18 cellular contexts compared by ENCODE assay signal in genomic region chr4:700587-701264, GRCh38. TPM values are rescaled to one million over a fixed set of nuclear protein-coding genes. Genes with fewer than 3 reads are reported as not detected.
DNase-seq lines count a peak whose midpoint lies in the region; ATAC-seq and TF ChIP-seq lines count a peak whose summit lies in the region.
"Had no signal": no experiment of that assay in that cellular context is flagged by ENCODE, and none has a peak within 500 bp of the region (broad histone marks: within the 10 kb centered on the region; RNA-seq: fewer than 3 reads in every experiment).

No MANE protein-coding gene starts in this region.

- H3K27ac ChIP-seq in H9 (ENCODE audit: insufficient read length, low read depth, low read length) (no peak overlapping the region), neural progenitor cell (no peak overlapping the region)
- H3K27ac ChIP-seq: gastrocnemius medialis, parathyroid adenoma had no signal

- no CpG with 5 or more reads among the region's 16 CpGs for WGBS in H9 (ENCODE audit: extremely low coverage, insufficient read length, low lambda C conversion rate)

- H3K4me3 Mint-ChIP-seq in activated CD4-positive, alpha-beta T cell treated with anti-CD3 and anti-CD28 coated beads, Interleukin-2, amount 10 ng/mL, durations not matched to agents 24 days and 14 days = no peak overlapping the region
- no peak overlapping the region for H3K4me3 Mint-ChIP-seq in activated CD4-positive, alpha-beta T cell treated with anti-CD3 and anti-CD28 coated beads, Interleukin-2, amount 10 ng/mL, durations not matched to agents 7 days and 5 days
- H3K4me3 Mint-ChIP-seq in H9 = no peak overlapping the region
- H3K4me3 Mint-ChIP-seq in activated T-helper 17 cell treated with anti-CD3 and anti-CD28 coated beads, Interleukin-2, amount 50 U/mL, for 72 hours = peak overlapping the region; percentile 11
- H3K4me3 Mint-ChIP-seq in neural progenitor cell = no peak overlapping the region

- H3K9me3 ChIP-seq in H9 (ENCODE audit: control insufficient read depth, low read depth, low read length) = no peaks in the 10 kb centered on the region
- no peaks in the 10 kb centered on the region for H3K9me3 ChIP-seq in neural progenitor cell (ENCODE audit: low read depth)
- H3K9me3 ChIP-seq: gastrocnemius medialis had no signal

- DNase-seq in activated CD4-positive, alpha-beta T cell treated with anti-CD3 and anti-CD28 coated beads, Interleukin-2, amount 10 ng/mL, durations not matched to agents 24 days and 14 days = no peak
- DNase-seq in activated CD4-positive, alpha-beta T cell treated with anti-CD3 and anti-CD28 coated beads, Interleukin-2, amount 10 ng/mL, durations not matched to agents 7 days and 5 days = no peak
- DNase-seq in H9 = no peak
- no peak for DNase-seq in neural progenitor cell (ENCODE audit: low spot score)
- no peak for DNase-seq in SK-N-DZ (ENCODE audit: low spot score)
- DNase-seq in OCI-M1 (lab: John Stamatoyannopoulos, UW) = no peak
- DNase-seq: activated effector memory CD4-positive, alpha-beta T cell treated with anti-CD3 and anti-CD28 coated beads, Interleukin-2, amount 50 U/mL, for 16 hours; COR-L47; gastrocnemius medialis; left cardiac atrium; MV-4-11; NCI-H2029; NCI-H524; stimulated activated CD4-positive, alpha-beta T cell treated with anti-CD3 and anti-CD28 coated beads, Interleukin-4, amount 100 ng/mL, for 1 hour; substantia nigra had no signal

- H3K27ac Mint-ChIP-seq in activated CD4-positive, alpha-beta T cell treated with anti-CD3 and anti-CD28 coated beads, Interleukin-2, amount 10 ng/mL, durations not matched to agents 24 days and 14 days = peak overlapping the region; percentile 40
- H3K27ac Mint-ChIP-seq in activated CD4-positive, alpha-beta T cell treated with anti-CD3 and anti-CD28 coated beads, Interleukin-2, amount 10 ng/mL, durations not matched to agents 7 days and 5 days = no peak overlapping the region
- peak overlapping the region in 1 of 3 experiments; percentile 21; a peak in 1 of 7 replicates for H3K27ac Mint-ChIP-seq in H9
- H3K27ac Mint-ChIP-seq in activated T-helper 17 cell treated with anti-CD3 and anti-CD28 coated beads, Interleukin-2, amount 50 U/mL, for 72 hours = peak overlapping the region; percentile 46
- H3K27ac Mint-ChIP-seq in neural progenitor cell = peak overlapping the region; percentile 5

- no peak overlapping the region for H3K4me3 ChIP-seq in neural progenitor cell
- H3K4me3 ChIP-seq: gastrocnemius medialis had no signal

- H3K4me2 ChIP-seq in H9 (ENCODE audit: insufficient read depth, insufficient read length, low read length) (no peak overlapping the region), neural progenitor cell (no peak overlapping the region)

- peak overlapping the region; percentile 11 for H3K18ac ChIP-seq in H9 (ENCODE audit: insufficient read length, low read depth, low read length)

- H3K36me3 ChIP-seq in neural progenitor cell = no peaks in the 10 kb centered on the region
- H3K36me3 ChIP-seq: gastrocnemius medialis had no signal

- H2BK5ac ChIP-seq in H9 (ENCODE audit: insufficient read length, low read length) = no peak overlapping the region

- peaks cover 3% of the 10 kb centered on the region for H3K23me2 ChIP-seq in H9 (ENCODE audit: insufficient read length, low read depth, low read length, poor library complexity, severe bottlenecking)

- POLR2A ChIA-PET in activated CD4-positive, alpha-beta T cell treated with anti-CD3 and anti-CD28 coated beads, Interleukin-2, amount 10 ng/mL, durations not matched to agents 7 days and 5 days (lab: Charles Lee) = no interaction called here

- no peaks in the 10 kb centered on the region for H3F3A ChIP-seq in neural progenitor cell (ENCODE audit: low read depth)

- CTCF ChIA-PET in activated CD4-positive, alpha-beta T cell treated with anti-CD3 and anti-CD28 coated beads, Interleukin-2, amount 10 ng/mL, durations not matched to agents 7 days and 5 days (lab: Charles Lee) = interaction anchor here (0.7 to 2.8 kb wide), 3 partner anchors 15 to 222 kb away, joined by 3 to 8 read pairs (median 4); no protein-coding TSS in a partner anchor

- H3K9ac ChIP-seq in H9 (ENCODE audit: extremely low read depth, insufficient read length, low read length) = no peak overlapping the region
- H3K9ac ChIP-seq in neural progenitor cell = no peak overlapping the region
- H3K9ac ChIP-seq: parathyroid adenoma had no signal

- H4K20me1 ChIP-seq in H9 (ENCODE audit: control insufficient read depth, insufficient read depth, insufficient read length) = no peaks in the 10 kb centered on the region
- H4K20me1 ChIP-seq in neural progenitor cell (ENCODE audit: low read depth) = no peaks in the 10 kb centered on the region

- no peaks in the 10 kb centered on the region; the same call in 1 of the 2 replicates for H3K27me3 ChIP-seq in H9 (ENCODE audit: insufficient read depth, low read length)
- peaks cover 15% of the 10 kb centered on the region for H3K27me3 ChIP-seq in neural progenitor cell

- H3K79me2 ChIP-seq in H9 (ENCODE audit: insufficient read depth, low read length) (no peaks in the 10 kb centered on the region), neural progenitor cell (ENCODE audit: low read depth) (peaks cover under 1% of the 10 kb centered on the region)
- H3K79me2 ChIP-seq: parathyroid adenoma had no signal

- H3K36me3 Mint-ChIP-seq in activated CD4-positive, alpha-beta T cell treated with anti-CD3 and anti-CD28 coated beads, Interleukin-2, amount 10 ng/mL, durations not matched to agents 24 days and 14 days (ENCODE audit: low read depth) = no peaks in the 10 kb centered on the region
- peaks cover 8% of the 10 kb centered on the region for H3K36me3 Mint-ChIP-seq in activated CD4-positive, alpha-beta T cell treated with anti-CD3 and anti-CD28 coated beads, Interleukin-2, amount 10 ng/mL, durations not matched to agents 7 days and 5 days (ENCODE audit: low read depth)
- H3K36me3 Mint-ChIP-seq in H9 (ENCODE audit: insufficient read depth in 1 of 3, low read depth in 3 of 3) (no peaks in the 10 kb centered on the region), neural progenitor cell (no peaks in the 10 kb centered on the region)
- no peaks in the 10 kb centered on the region for H3K36me3 Mint-ChIP-seq in activated T-helper 17 cell treated with anti-CD3 and anti-CD28 coated beads, Interleukin-2, amount 50 U/mL, for 72 hours (ENCODE audit: low read depth)

- H3K23ac ChIP-seq in H9 (ENCODE audit: insufficient read length, low read depth, low read length) = no peak overlapping the region

- H2AFZ ChIP-seq in H9 (ENCODE audit: low read length) (no peak overlapping the region), neural progenitor cell (replicated peaks) (no peak overlapping the region)
- H2AFZ ChIP-seq: parathyroid adenoma had no signal

- intact Hi-C loops in activated CD4-positive, alpha-beta T cell treated with anti-CD3 and anti-CD28 coated beads, Interleukin-2, amount 10 ng/mL, durations not matched to agents 24 days and 14 days (cut with micrococcal nuclease) = no loop called here

- 0 out of 2 replicates have a peak overlapping the region, but pooled peaks have one; percentile 19 for H3K14ac ChIP-seq in H9 (ENCODE audit: insufficient read depth, low read length)

- no peak overlapping the region for H2AK5ac ChIP-seq in H9 (ENCODE audit: insufficient read length, low read length)

- peaks cover 2% of the 10 kb centered on the region; the same call in 1 of the 2 replicates for H3K4me1 ChIP-seq in H9 (ENCODE audit: insufficient read depth, low read length)
- H3K4me1 ChIP-seq in neural progenitor cell = no peaks in the 10 kb centered on the region
- H3K4me1 ChIP-seq: gastrocnemius medialis, parathyroid adenoma had no signal

- H2BK12ac ChIP-seq in H9 (ENCODE audit: insufficient read length, low read depth, low read length) = no peak overlapping the region

- H4K8ac ChIP-seq in H9 (replicated peaks; ENCODE audit: insufficient read length, low read depth, low read length) = no peak overlapping the region

- no peaks in the 10 kb centered on the region for H3K79me1 ChIP-seq in H9 (ENCODE audit: insufficient read depth, low read depth, low read length, poor library complexity, severe bottlenecking)

- no peaks in the 10 kb centered on the region for H3K9me3 Mint-ChIP-seq in activated CD4-positive, alpha-beta T cell treated with anti-CD3 and anti-CD28 coated beads, Interleukin-2, amount 10 ng/mL, durations not matched to agents 24 days and 14 days
- H3K9me3 Mint-ChIP-seq in activated CD4-positive, alpha-beta T cell treated with anti-CD3 and anti-CD28 coated beads, Interleukin-2, amount 10 ng/mL, durations not matched to agents 7 days and 5 days = peaks cover 5% of the 10 kb centered on the region
- H3K9me3 Mint-ChIP-seq in H9 (peaks cover 0 to 3% of the 10 kb centered on the region in 2 experiments; a peak in 1 of 5 replicates), neural progenitor cell (peaks cover 4% of the 10 kb centered on the region)
- no peaks in the 10 kb centered on the region for H3K9me3 Mint-ChIP-seq in activated T-helper 17 cell treated with anti-CD3 and anti-CD28 coated beads, Interleukin-2, amount 50 U/mL, for 72 hours

- H4K5ac ChIP-seq in H9 (ENCODE audit: insufficient read length, low read depth, low read length) = no peak overlapping the region

- TF ChIP-seq CTCF in H9 (conservative IDR thresholded peaks at IDR 0.05) (peak; percentile 26; the same call in 1 of the 3 replicates), neural progenitor cell (IDR thresholded peaks at IDR 0.05) (peak; percentile 25)

- H2BK20ac ChIP-seq in H9 (ENCODE audit: low read depth, low read length, poor library complexity, severe bottlenecking) = no peak overlapping the region

- no peak for ATAC-seq in activated T-helper 17 cell treated with anti-CD3 and anti-CD28 coated beads, Interleukin-2, amount 50 U/mL, for 72 hours (replicated peaks)
- ATAC-seq in HG02938 (IDR thresholded peaks at IDR 0.05; ENCODE audit: unreplicated experiment) = no peak
- ATAC-seq: gastrocnemius medialis, left cardiac atrium had no signal

- H2BK15ac ChIP-seq in H9 (ENCODE audit: low read depth, low read length) = no peak overlapping the region

- no peak overlapping the region for H4K91ac ChIP-seq in H9 (ENCODE audit: insufficient read length, low read depth, low read length)

- no peak overlapping the region for H3T11ph ChIP-seq in H9 (ENCODE audit: low read length)

- no peak overlapping the region for H2BK120ac ChIP-seq in H9 (ENCODE audit: low read depth, low read length, poor library complexity, severe bottlenecking)

- H3K4ac ChIP-seq in H9 (ENCODE audit: low read depth, low read length) = no peak overlapping the region

- H3K56ac ChIP-seq in H9 (ENCODE audit: insufficient read length, low read depth, low read length) = no peak overlapping the region

- peaks cover 2% of the 10 kb centered on the region for H3K27me3 Mint-ChIP-seq in activated CD4-positive, alpha-beta T cell treated with anti-CD3 and anti-CD28 coated beads, Interleukin-2, amount 10 ng/mL, durations not matched to agents 24 days and 14 days
- peaks cover 3% of the 10 kb centered on the region for H3K27me3 Mint-ChIP-seq in activated CD4-positive, alpha-beta T cell treated with anti-CD3 and anti-CD28 coated beads, Interleukin-2, amount 10 ng/mL, durations not matched to agents 7 days and 5 days
- H3K27me3 Mint-ChIP-seq in H9 (ENCODE audit: low read depth) = peaks cover 27% of the 10 kb centered on the region
- H3K27me3 Mint-ChIP-seq in activated T-helper 17 cell treated with anti-CD3 and anti-CD28 coated beads, Interleukin-2, amount 50 U/mL, for 72 hours = no peaks in the 10 kb centered on the region
- peaks cover 12% of the 10 kb centered on the region for H3K27me3 Mint-ChIP-seq in neural progenitor cell (ENCODE audit: insufficient read depth, low read depth)

- peaks cover 21% of the 10 kb centered on the region for H3K4me1 Mint-ChIP-seq in activated CD4-positive, alpha-beta T cell treated with anti-CD3 and anti-CD28 coated beads, Interleukin-2, amount 10 ng/mL, durations not matched to agents 24 days and 14 days
- H3K4me1 Mint-ChIP-seq in activated CD4-positive, alpha-beta T cell treated with anti-CD3 and anti-CD28 coated beads, Interleukin-2, amount 10 ng/mL, durations not matched to agents 7 days and 5 days = peaks cover 24% of the 10 kb centered on the region
- H3K4me1 Mint-ChIP-seq in H9 = peaks cover 7 to 8% of the 10 kb centered on the region in 2 experiments; a peak in 3 of 4 replicates
- H3K4me1 Mint-ChIP-seq in activated T-helper 17 cell treated with anti-CD3 and anti-CD28 coated beads, Interleukin-2, amount 50 U/mL, for 72 hours = peaks cover 5% of the 10 kb centered on the region
- H3K4me1 Mint-ChIP-seq in neural progenitor cell = peaks cover 3% of the 10 kb centered on the region

RNA-seq across cellular contexts. Expression of gene PCGF3, which starts 4.9 kb away (rescaled TPM):
- 32.1 and 34.5 TPM in 2 replicates for total RNA-seq in activated CD4-positive, alpha-beta T cell treated with anti-CD3 and anti-CD28 coated beads, Interleukin-2, amount 10 ng/mL, durations not matched to agents 24 days and 14 days
- 10 to 100 TPM; 34.9 to 36.8 TPM for total RNA-seq in activated CD4-positive, alpha-beta T cell treated with anti-CD3 and anti-CD28 coated beads, Interleukin-2, amount 10 ng/mL, durations not matched to agents 7 days and 5 days
- total RNA-seq in H9 (2021) (42.6 and 43.1 TPM in 2 replicates), neural progenitor cell (ENCODE audit: low replicate concordance) (44.7 and 59.1 TPM in 2 replicates)
- total RNA-seq in activated T-helper 17 cell treated with anti-CD3 and anti-CD28 coated beads, Interleukin-2, amount 50 U/mL, for 72 hours = 10 to 100 TPM; 34.4 to 35.3 TPM
- polyA plus RNA-seq in SK-N-DZ (2014; cell fraction: cytosol; rRNA removed) = 29.2 and 44.3 TPM in 2 replicates
- polyA plus RNA-seq in SK-N-DZ (2014; cell fraction: nucleus; rRNA removed) = 129 and 164 TPM in 2 replicates

RNA-seq across cellular contexts. Expression of gene SLC49A3, which starts 11.8 kb away (rescaled TPM):
- 0.40 and 0.72 TPM in 2 replicates for total RNA-seq in activated CD4-positive, alpha-beta T cell treated with anti-CD3 and anti-CD28 coated beads, Interleukin-2, amount 10 ng/mL, durations not matched to agents 24 days and 14 days
- total RNA-seq in activated CD4-positive, alpha-beta T cell treated with anti-CD3 and anti-CD28 coated beads, Interleukin-2, amount 10 ng/mL, durations not matched to agents 7 days and 5 days = under 1 TPM in 1 of 2 experiments, not detected in 1; 0.35 TPM
- total RNA-seq in H9 (2021) (6.8 and 6.9 TPM in 2 replicates), neural progenitor cell (ENCODE audit: low replicate concordance) (1.9 and 3.4 TPM in 2 replicates)
- 1 to 10 TPM in 1 of 2 donors, under 1 TPM in 1; 0.61 to 1.4 TPM for total RNA-seq in activated T-helper 17 cell treated with anti-CD3 and anti-CD28 coated beads, Interleukin-2, amount 50 U/mL, for 72 hours
- not detected in 2 replicates for polyA plus RNA-seq in SK-N-DZ (2014; cell fraction: cytosol; rRNA removed)
- polyA plus RNA-seq in SK-N-DZ (2014; cell fraction: nucleus; rRNA removed) = not detected in 2 replicates

RNA-seq across cellular contexts. Expression of gene MYL5, which starts 26.4 kb away (rescaled TPM):
- 23.4 and 24.7 TPM in 2 replicates for total RNA-seq in activated CD4-positive, alpha-beta T cell treated with anti-CD3 and anti-CD28 coated beads, Interleukin-2, amount 10 ng/mL, durations not matched to agents 24 days and 14 days
- total RNA-seq in activated CD4-positive, alpha-beta T cell treated with anti-CD3 and anti-CD28 coated beads, Interleukin-2, amount 10 ng/mL, durations not matched to agents 7 days and 5 days = 10 to 100 TPM; 17.8 to 19.0 TPM
- total RNA-seq in H9 (2021) (18.0 and 18.4 TPM in 2 replicates), neural progenitor cell (ENCODE audit: low replicate concordance) (0.21 and 10.0 TPM in 2 replicates)
- 10 to 100 TPM; 14.0 to 14.5 TPM for total RNA-seq in activated T-helper 17 cell treated with anti-CD3 and anti-CD28 coated beads, Interleukin-2, amount 50 U/mL, for 72 hours
- 1.8 and 2.4 TPM in 2 replicates for polyA plus RNA-seq in SK-N-DZ (2014; cell fraction: cytosol; rRNA removed)
- 3.8 and 11.8 TPM in 2 replicates for polyA plus RNA-seq in SK-N-DZ (2014; cell fraction: nucleus; rRNA removed)

RNA-seq across cellular contexts. Expression of gene ATP5ME, which starts 26.6 kb away (rescaled TPM):
- total RNA-seq in activated CD4-positive, alpha-beta T cell treated with anti-CD3 and anti-CD28 coated beads, Interleukin-2, amount 10 ng/mL, durations not matched to agents 24 days and 14 days = 232 TPM in 2 replicates
- total RNA-seq in activated CD4-positive, alpha-beta T cell treated with anti-CD3 and anti-CD28 coated beads, Interleukin-2, amount 10 ng/mL, durations not matched to agents 7 days and 5 days = 100 to 1,000 TPM; 162 to 183 TPM
- total RNA-seq in H9 (2021) = 425 and 433 TPM in 2 replicates
- total RNA-seq in activated T-helper 17 cell treated with anti-CD3 and anti-CD28 coated beads, Interleukin-2, amount 50 U/mL, for 72 hours = 100 to 1,000 TPM in 1 of 2 donors, 10 to 100 TPM in 1; 96.5 to 210 TPM
- total RNA-seq in neural progenitor cell (ENCODE audit: low replicate concordance) = 95.1 and 114 TPM in 2 replicates
- polyA plus RNA-seq in SK-N-DZ (2014; cell fraction: cytosol; rRNA removed) = 121 and 140 TPM in 2 replicates
- 74.1 and 256 TPM in 2 replicates for polyA plus RNA-seq in SK-N-DZ (2014; cell fraction: nucleus; rRNA removed)
